Comparison of ENCODE assay signal across 26 cellular contexts in the genomic region with DNA sequence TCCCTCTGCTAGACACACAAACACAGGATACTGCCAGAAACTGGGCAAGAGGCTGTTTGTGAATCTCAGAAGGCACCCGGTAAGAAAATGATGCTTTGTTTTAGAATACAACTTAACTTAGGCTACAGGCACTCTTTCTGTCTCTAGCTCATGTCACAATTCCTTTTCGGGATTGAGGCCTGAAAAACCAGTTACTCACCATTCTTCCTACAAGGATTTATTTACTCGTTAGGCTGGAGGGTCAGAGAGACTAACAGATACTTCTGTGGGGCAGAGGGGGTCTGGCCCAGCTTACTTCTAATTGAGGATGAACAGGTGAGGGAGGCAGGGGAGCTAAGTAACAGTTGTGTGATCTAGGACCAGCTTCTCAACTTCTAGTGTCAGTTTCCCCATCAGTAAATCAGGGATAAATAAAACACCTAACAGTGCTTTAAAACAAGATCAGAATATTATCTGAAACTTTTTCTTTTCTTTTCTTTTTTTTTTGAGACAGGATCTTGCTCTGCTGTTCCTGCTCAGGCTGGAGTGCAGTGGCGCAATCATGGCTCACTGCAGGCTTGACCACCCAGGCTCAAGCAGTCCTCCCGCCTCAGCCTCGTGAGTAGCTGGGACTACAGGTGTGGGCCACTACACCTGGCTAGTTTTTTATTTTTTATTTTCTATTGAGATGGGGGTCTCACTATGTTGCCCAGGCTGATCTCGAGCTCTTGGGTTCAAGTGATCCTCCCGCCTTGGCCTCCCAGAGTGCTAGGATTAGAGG. TPM values are rescaled to one million over a fixed set of nuclear protein-coding genes. Genes with fewer than 3 reads are reported as not detected.
A peak's percentile ranks its signal among the peaks of the same experiment; 100 is the strongest.
DNase-seq lines count a peak whose midpoint lies in the region; ATAC-seq and TF ChIP-seq lines count a peak whose summit lies in the region.
"Had no signal": no experiment of that assay in that cellular context is flagged by ENCODE, and none has a peak within 500 bp of the region (broad histone marks: within the 10 kb centered on the region; RNA-seq: fewer than 3 reads in every experiment).

No MANE protein-coding gene starts in this region.

- intact Hi-C loops in psoas muscle (cut with DNase I), result no loop called here

- H3K9me3 ChIP-seq in psoas muscle, result no peaks in the 10 kb centered on the region
- no peaks in the 10 kb centered on the region for H3K9me3 ChIP-seq in CD8-positive, alpha-beta memory T cell (ENCODE audit: low read length)

- H3K4me1 Mint-ChIP-seq in GM23338, result peaks cover 17% of the 10 kb centered on the region
- peaks cover 16% of the 10 kb centered on the region for H3K4me1 Mint-ChIP-seq in WTC11
- H3K4me1 Mint-ChIP-seq in CD8-positive, alpha-beta memory T cell, result peaks cover 46 to 74% (median 58%) of the 10 kb centered on the region in 3 donors

- H3K9me3 Mint-ChIP-seq in GM23338, result no peaks in the 10 kb centered on the region
- no peaks in the 10 kb centered on the region for H3K9me3 Mint-ChIP-seq in WTC11
- no peaks in the 10 kb centered on the region for H3K9me3 Mint-ChIP-seq in CD8-positive, alpha-beta memory T cell
- H3K9me3 Mint-ChIP-seq: activated naive CD4-positive, alpha-beta T cell treated with anti-CD3 and anti-CD28 coated beads, Interleukin-2, amount 10 ng/mL, durations not matched to agents 7 days and 5 days; activated T-cell treated with anti-CD3 and anti-CD28 coated beads, Interleukin-2, amount 50 U/mL, for 4 hours; CD4-positive, alpha-beta memory T cell; dendritic cell treated with granulocyte-macrophage colony-stimulating factor and Interleukin-4, amounts not matched to agents 40 ng/mL and 50 ng/mL, for 4 days; H9; naive thymus-derived CD8-positive, alpha-beta T cell had no signal

- H3K27ac Mint-ChIP-seq in GM23338 (no peak overlapping the region), WTC11 (peak overlapping the region; percentile 32; the same call in 1 of the 2 replicates)
- peak overlapping the region in 2 of 8 donors; percentile 38 to 89 for H3K27ac Mint-ChIP-seq in CD8-positive, alpha-beta memory T cell
- H3K27ac Mint-ChIP-seq: activated naive CD4-positive, alpha-beta T cell treated with anti-CD3 and anti-CD28 coated beads, Interleukin-2, amount 10 ng/mL, durations not matched to agents 7 days and 5 days; dendritic cell treated with granulocyte-macrophage colony-stimulating factor and Interleukin-4, amounts not matched to agents 40 ng/mL and 50 ng/mL, for 4 days had no signal

- 77 to 86% (median 80%) methylated on average over 8 of the region's 8 CpGs for WGBS in psoas muscle, 3 donors

- no peaks in the 10 kb centered on the region for H3K9me2 ChIP-seq in GM23338 (ENCODE audit: insufficient read depth)

- ATAC-seq in GM23338, result no peak
- ATAC-seq in WTC11, result no peak
- ATAC-seq in psoas muscle, result no peak
- ATAC-seq in omental fat pad (ENCODE audit: low FRiP score), result no peak
- no peak for ATAC-seq in HG02938 (IDR thresholded peaks at IDR 0.05; ENCODE audit: unreplicated experiment)
- ATAC-seq: activated T-cell treated with anti-CD3 and anti-CD28 coated beads, Interleukin-2, amount 50 U/mL, for 4 hours; naive thymus-derived CD8-positive, alpha-beta T cell had no signal

- no peaks in the 10 kb centered on the region for H3K27me3 ChIP-seq in GM23338 (ENCODE audit: insufficient read depth)
- no peaks in the 10 kb centered on the region for H3K27me3 ChIP-seq in psoas muscle (ENCODE audit: insufficient read depth in 3 of 3, low read length in 2 of 3)
- no peaks in the 10 kb centered on the region for H3K27me3 ChIP-seq in CD8-positive, alpha-beta memory T cell (ENCODE audit: insufficient read depth, low read length, poor library complexity, severe bottlenecking)
- H3K27me3 ChIP-seq: cardiac muscle cell had no signal

- POLR2A ChIA-PET in WTC11 (lab: Charles Lee), result interaction anchor here (1.0 kb wide), 1 partner anchor 32 kb away, joined by 3 read pairs; the partner anchor contains the start of gene NFYC
- POLR2A ChIA-PET in CD8-positive, alpha-beta memory T cell (lab: Charles Lee), result no interaction called here

- no peak overlapping the region for H3K4me3 ChIP-seq in GM23338
- H3K4me3 ChIP-seq in psoas muscle, result no peak overlapping the region
- H3K4me3 ChIP-seq in CD8-positive, alpha-beta memory T cell (ENCODE audit: low read length), result no peak overlapping the region
- H3K4me3 ChIP-seq: cardiac muscle cell had no signal

- no peak overlapping the region for H3K4me2 ChIP-seq in GM23338

- H3K79me2 ChIP-seq in GM23338 (replicated peaks; ENCODE audit: insufficient read depth), result peaks cover 100% of the 10 kb centered on the region

- H3K4me3 Mint-ChIP-seq in GM23338, result no peak overlapping the region
- no peak overlapping the region for H3K4me3 Mint-ChIP-seq in WTC11
- H3K4me3 Mint-ChIP-seq in CD8-positive, alpha-beta memory T cell, result no peak overlapping the region
- H3K4me3 Mint-ChIP-seq: activated naive CD4-positive, alpha-beta T cell treated with anti-CD3 and anti-CD28 coated beads, Interleukin-2, amount 10 ng/mL, durations not matched to agents 7 days and 5 days; activated T-cell treated with anti-CD3 and anti-CD28 coated beads, Interleukin-2, amount 50 U/mL, for 4 hours; CD4-positive, alpha-beta memory T cell; dendritic cell treated with granulocyte-macrophage colony-stimulating factor and Interleukin-4, amounts not matched to agents 40 ng/mL and 50 ng/mL, for 4 days; H9; naive thymus-derived CD8-positive, alpha-beta T cell had no signal

- no peaks in the 10 kb centered on the region for H3F3A ChIP-seq in GM23338 (replicated peaks; ENCODE audit: low read depth)

- TF ChIP-seq CTCF in GM23338 (conservative IDR thresholded peaks at IDR 0.05; ENCODE audit: low read depth in 2 of 2) (no peak), WTC11 (IDR thresholded peaks at IDR 0.05) (no peak), psoas muscle (IDR thresholded peaks at IDR 0.05) (no peak), omental fat pad (IDR thresholded peaks at IDR 0.05) (no peak)

- no peak for DNase-seq in GM23338 (ENCODE audit: low spot score)
- DNase-seq in WTC11 (ENCODE audit: low spot score), result no peak
- peak; percentile 67 for DNase-seq in islet precursor cell
- DNase-seq in psoas muscle, result no peak
- no peak for DNase-seq in omental fat pad (ENCODE audit: low spot score)
- DNase-seq in CD8-positive, alpha-beta memory T cell, result no peak
- no peak for DNase-seq in T-helper 1 cell
- DNase-seq: activated CD4-positive, CD25-positive, alpha-beta regulatory T cell treated with anti-CD3 and anti-CD28 coated beads, Interleukin-2, amount 50 U/mL, for 72 hours; activated naive CD4-positive, alpha-beta T cell treated with anti-CD3 and anti-CD28 coated beads, Interleukin-2, amount 10 ng/mL, durations not matched to agents 7 days and 5 days; activated T-cell treated with anti-CD3 and anti-CD28 coated beads, Interleukin-2, amount 50 U/mL, for 4 hours; amygdala; CD4-positive, alpha-beta memory T cell; DMS153; H9; kidney; mammary epithelial cell; naive thymus-derived CD8-positive, alpha-beta T cell; NCI-H524 treated with DMSO at 0.1 percent for 48 hours; RPMI8226; substantia nigra; T1000 had no signal

- CTCF ChIA-PET in WTC11 (lab: Charles Lee), result interaction anchor here (0.6 to 3.0 kb wide), 4 partner anchors 13 to 55 kb away, joined by 3 to 11 read pairs (median 4); partner anchors contain the start of gene NFYC
- CTCF ChIA-PET in CD8-positive, alpha-beta memory T cell (lab: Charles Lee), result interaction anchor here (0.8 to 1.5 kb wide), 2 partner anchors 30 to 54 kb away, joined by 3 to 4 read pairs; no protein-coding TSS in a partner anchor

- H3K27me3 Mint-ChIP-seq in GM23338 (ENCODE audit: insufficient read depth, low read depth, poor library complexity) (peaks cover 5% of the 10 kb centered on the region), WTC11 (ENCODE audit: low read depth) (no peaks in the 10 kb centered on the region)
- H3K27me3 Mint-ChIP-seq in CD8-positive, alpha-beta memory T cell, result no peaks in the 10 kb centered on the region
- H3K27me3 Mint-ChIP-seq: activated naive CD4-positive, alpha-beta T cell treated with anti-CD3 and anti-CD28 coated beads, Interleukin-2, amount 10 ng/mL, durations not matched to agents 7 days and 5 days; CD4-positive, alpha-beta memory T cell; dendritic cell treated with granulocyte-macrophage colony-stimulating factor and Interleukin-4, amounts not matched to agents 40 ng/mL and 50 ng/mL, for 4 days; naive thymus-derived CD8-positive, alpha-beta T cell had no signal

- H3K4me1 ChIP-seq in GM23338 (ENCODE audit: insufficient read depth), result no peaks in the 10 kb centered on the region
- H3K4me1 ChIP-seq in psoas muscle, result peaks cover 55% of the 10 kb centered on the region
- H3K4me1 ChIP-seq in CD8-positive, alpha-beta memory T cell (ENCODE audit: insufficient read depth, low read length), result no peaks in the 10 kb centered on the region

- H2AFZ ChIP-seq in GM23338, result no peak overlapping the region
- H2AFZ ChIP-seq: parathyroid adenoma had no signal

- peaks cover 14% of the 10 kb centered on the region; the same call in 2 of the 3 replicates for H3K36me3 Mint-ChIP-seq in GM23338 (ENCODE audit: low read depth)
- H3K36me3 Mint-ChIP-seq in WTC11, result peaks cover 8% of the 10 kb centered on the region
- peaks cover 0 to 15% (median 2%) of the 10 kb centered on the region in 3 donors for H3K36me3 Mint-ChIP-seq in CD8-positive, alpha-beta memory T cell

- H4K20me1 ChIP-seq in GM23338 (replicated peaks; ENCODE audit: insufficient read depth), result peaks cover 38% of the 10 kb centered on the region

- H3K36me3 ChIP-seq in GM23338 (ENCODE audit: insufficient read depth), result no peaks in the 10 kb centered on the region
- peaks cover 0 to 3% of the 10 kb centered on the region in 2 donors for H3K36me3 ChIP-seq in psoas muscle (ENCODE audit: insufficient read depth in 1 of 2, low read depth in 1 of 2)
- H3K36me3 ChIP-seq in CD8-positive, alpha-beta memory T cell (ENCODE audit: insufficient read depth, low read length), result no peaks in the 10 kb centered on the region

- H3K27ac ChIP-seq in GM23338 (ENCODE audit: low read depth) (peak overlapping the region; percentile 43; the same call in 1 of the 2 replicates), psoas muscle (peak overlapping the region; percentile 38)
- no peak overlapping the region for H3K27ac ChIP-seq in CD8-positive, alpha-beta memory T cell (ENCODE audit: low read depth, low read length)
- H3K27ac ChIP-seq: cardiac muscle cell, HL-60, parathyroid adenoma had no signal

RNA-seq across cellular contexts. Expression of gene NFYC, which starts 31.9 kb away (rescaled TPM):
- 37.8 and 42.7 TPM in 2 replicates for total RNA-seq in GM23338 (2014; rRNA removed; shearing (Covaris generic))
- 34.5 and 36.2 TPM in 2 replicates for polyA plus RNA-seq in GM23338 (2016; fragmentation: Nextera tagmentation; extraction: Ambion mirVana)
- total RNA-seq in WTC11 (2021), result 46.5 to 47.5 TPM (median 47.4 TPM) in 3 replicates
- total RNA-seq in psoas muscle, result 10 to 100 TPM; 45.8 to 67.8 (median 61.1) TPM
- polyA plus RNA-seq in psoas muscle, result 10 to 100 TPM; 52.0 to 69.0 (median 58.6) TPM
- 10 to 100 TPM; 29.8 to 44.6 (median 32.4) TPM for total RNA-seq in omental fat pad
- 10 to 100 TPM; 61.3 to 61.6 TPM for total RNA-seq in CD8-positive, alpha-beta memory T cell
- polyA plus RNA-seq in CD8-positive, alpha-beta memory T cell, result 51.3 TPM

RNA-seq across cellular contexts. Expression of gene RIMS3, which starts 57.9 kb away (rescaled TPM):
- total RNA-seq in GM23338 (2014; rRNA removed; shearing (Covaris generic)), result 19.7 and 27.2 TPM in 2 replicates
- polyA plus RNA-seq in GM23338 (2016; fragmentation: Nextera tagmentation; extraction: Ambion mirVana) (6.9 and 8.7 TPM in 2 replicates), psoas muscle (under 1 TPM; 0.07 to 0.31 (median 0.16) TPM)
- total RNA-seq in WTC11 (2021) (19.8 to 19.9 TPM (median 19.8 TPM) in 3 replicates), psoas muscle (under 1 TPM; 0.15 to 0.42 (median 0.35) TPM), omental fat pad (1 to 10 TPM in 3 of 4 donors, under 1 TPM in 1; 0.79 to 2.2 (median 1.7) TPM)
- 1 to 10 TPM; 1.4 to 1.7 TPM for total RNA-seq in CD8-positive, alpha-beta memory T cell
- polyA plus RNA-seq in CD8-positive, alpha-beta memory T cell, result 5.4 TPM
